In genomic region chrX:120561634-120562568, GRCh38 we compare ENCODE assay signal across 8 cellular contexts. TPM values are rescaled to one million over a fixed set of nuclear protein-coding genes. Genes with fewer than 3 reads are reported as not detected.
DNase-seq lines count a peak whose midpoint lies in the region; ATAC-seq and TF ChIP-seq lines count a peak whose summit lies in the region.

No MANE protein-coding gene starts in this region.

- TF ChIP-seq CTCF in brain (conservative IDR thresholded peaks at IDR 0.05): no peak

- peak overlapping the region; percentile 99 for H3K27ac ChIP-seq in mesodermal cell (ENCODE audit: low read depth, low read length, severe bottlenecking)

- peak overlapping the region; percentile 87 for H3K27ac Mint-ChIP-seq in stimulated activated naive CD8-positive, alpha-beta T cell treated with anti-CD3 and anti-CD28 coated beads, Interleukin-15, Interleukin-2, amounts not matched to agents 100 ng/mL and 50 ng/mL, for 24 hours
- peak overlapping the region; percentile 96 to 99 (median 98) for H3K27ac Mint-ChIP-seq in brain

- peak overlapping the region; percentile 94 for H3K4me3 Mint-ChIP-seq in stimulated activated naive CD8-positive, alpha-beta T cell treated with anti-CD3 and anti-CD28 coated beads, Interleukin-15, Interleukin-2, amounts not matched to agents 100 ng/mL and 50 ng/mL, for 24 hours
- peak overlapping the region; percentile 92 to 98 (median 95) for H3K4me3 Mint-ChIP-seq in brain

- no peaks in the 10 kb centered on the region for H3K4me1 ChIP-seq in mesodermal cell (ENCODE audit: control insufficient read depth, insufficient read depth, low read length, poor library complexity, severe bottlenecking)

- H3K9me3 ChIP-seq in mesodermal cell (ENCODE audit: control insufficient read depth, low read length): no peaks in the 10 kb centered on the region

- H3K27me3 Mint-ChIP-seq in stimulated activated naive CD8-positive, alpha-beta T cell treated with anti-CD3 and anti-CD28 coated beads, Interleukin-15, Interleukin-2, amounts not matched to agents 100 ng/mL and 50 ng/mL, for 24 hours: no peaks in the 10 kb centered on the region
- no peaks in the 10 kb centered on the region for H3K27me3 Mint-ChIP-seq in brain

- no peak for DNase-seq in stimulated activated naive CD8-positive, alpha-beta T cell treated with anti-CD3 and anti-CD28 coated beads, Interleukin-15, Interleukin-2, amounts not matched to agents 100 U/mL and 50 U/mL, for 24 hours
- no peak for DNase-seq in UCSD-AML1 (lab: John Stamatoyannopoulos, UW; ENCODE audit: unreplicated experiment)

- peaks cover 23% of the 10 kb centered on the region for H3K4me1 Mint-ChIP-seq in stimulated activated naive CD8-positive, alpha-beta T cell treated with anti-CD3 and anti-CD28 coated beads, Interleukin-15, Interleukin-2, amounts not matched to agents 100 ng/mL and 50 ng/mL, for 24 hours (ENCODE audit: low read depth)
- H3K4me1 Mint-ChIP-seq in brain: peaks cover 15% of the 10 kb centered on the region

- H3K36me3 ChIP-seq in mesodermal cell (ENCODE audit: control insufficient read depth, insufficient read depth, low read length): peaks cover 4% of the 10 kb centered on the region

- no peak for ATAC-seq in stimulated activated naive CD8-positive, alpha-beta T cell treated with anti-CD3 and anti-CD28 coated beads, Interleukin-15, Interleukin-2, amounts not matched to agents 100 U/mL and 50 U/mL, for 24 hours
- no peak for ATAC-seq in HG02973 (IDR thresholded peaks at IDR 0.05; ENCODE audit: unreplicated experiment)
- no peak for ATAC-seq in HG03342 (IDR thresholded peaks at IDR 0.05; ENCODE audit: unreplicated experiment)
- ATAC-seq in GM18861 (IDR thresholded peaks at IDR 0.05; ENCODE audit: unreplicated experiment): no peak

- H3K4me3 ChIP-seq in mesodermal cell (ENCODE audit: extremely low read depth, insufficient read depth, low read length, poor library complexity, severe bottlenecking): peak overlapping the region; percentile 51

- no peaks in the 10 kb centered on the region for H3K9me3 Mint-ChIP-seq in stimulated activated naive CD8-positive, alpha-beta T cell treated with anti-CD3 and anti-CD28 coated beads, Interleukin-15, Interleukin-2, amounts not matched to agents 100 ng/mL and 50 ng/mL, for 24 hours
- no peaks in the 10 kb centered on the region for H3K9me3 Mint-ChIP-seq in brain

- peaks cover 6% of the 10 kb centered on the region for H3K36me3 Mint-ChIP-seq in stimulated activated naive CD8-positive, alpha-beta T cell treated with anti-CD3 and anti-CD28 coated beads, Interleukin-15, Interleukin-2, amounts not matched to agents 100 ng/mL and 50 ng/mL, for 24 hours (ENCODE audit: low read depth)
- H3K36me3 Mint-ChIP-seq in brain: peaks cover 6% of the 10 kb centered on the region

- 2 to 8% methylated on average over 2 to 5 of the region's 12 CpGs for WGBS in mesodermal cell (ENCODE audit: insufficient coverage in 2 of 2), 2 experiments

RNA-seq across cellular contexts. Expression of gene CUL4B, which starts 1.1 kb away (rescaled TPM):
- 26.8 TPM for polyA plus RNA-seq in brain (ENCODE audit: insufficient read depth, low read depth, low replicate concordance)
- 47.5 TPM for polyA plus RNA-seq in mesodermal cell (2013, experiment 1 of 2)
- 53.9 TPM for polyA plus RNA-seq in mesodermal cell (2013, experiment 2 of 2)

RNA-seq across cellular contexts. Expression of gene MCTS1, which starts 42.0 kb away (rescaled TPM):
- polyA plus RNA-seq in brain (ENCODE audit: insufficient read depth, low read depth, low replicate concordance): 50.4 TPM
- 54.0 TPM for polyA plus RNA-seq in mesodermal cell (2013, experiment 1 of 2)
- 67.7 TPM for polyA plus RNA-seq in mesodermal cell (2013, experiment 2 of 2)
